9 cellular contexts compared by ENCODE assay signal in the genomic region with DNA sequence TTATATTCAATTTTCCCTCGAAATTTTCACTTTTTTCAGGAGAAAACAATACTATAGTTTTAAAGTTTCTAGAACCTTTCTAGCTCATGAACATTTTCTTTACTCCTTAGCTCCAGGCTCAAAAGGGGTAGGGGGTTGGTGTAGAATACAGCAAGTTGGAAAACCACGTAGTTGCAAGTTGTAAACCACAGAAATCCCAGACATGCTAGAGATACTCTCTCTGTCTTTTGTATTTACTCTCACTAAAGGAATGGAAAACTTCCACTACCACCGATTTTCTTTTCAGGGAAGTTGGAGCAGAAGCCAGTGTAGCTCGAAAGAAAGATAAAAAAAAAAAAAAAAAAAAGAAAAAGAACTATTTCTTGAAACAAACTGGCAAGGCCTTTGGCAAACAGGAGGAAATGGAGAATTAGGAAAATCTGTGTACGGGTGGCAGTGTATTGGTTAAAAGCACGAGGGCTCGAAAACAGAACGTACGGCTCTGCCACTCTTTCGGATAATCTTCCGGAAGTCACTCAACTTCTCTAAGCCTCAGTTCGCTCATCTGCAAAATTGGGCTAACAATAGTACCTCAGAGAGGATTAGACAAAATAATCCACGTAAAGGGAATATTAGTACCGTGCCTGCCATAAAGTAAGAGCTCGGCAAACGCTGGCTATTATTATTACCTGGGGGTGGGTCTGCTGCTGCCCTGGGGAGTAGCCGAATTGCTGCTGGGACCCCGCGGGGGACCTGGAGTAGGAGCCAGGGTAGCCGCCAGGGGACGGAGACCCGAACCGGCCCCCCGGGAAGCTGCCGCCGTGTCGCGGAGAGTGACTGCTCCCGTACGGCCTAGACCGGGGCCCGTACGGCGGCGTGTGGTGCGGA. TPM values are rescaled to one million over a fixed set of nuclear protein-coding genes. Genes with fewer than 3 reads are reported as not detected.
DNase-seq lines count a peak whose midpoint lies in the region; ATAC-seq, FAIRE-seq and TF ChIP-seq lines count a peak whose summit lies in the region.
"Had no signal": no experiment of that assay in that cellular context is flagged by ENCODE, and none has a peak within 500 bp of the region (broad histone marks: within the 10 kb centered on the region; RNA-seq: fewer than 3 reads in every experiment).

No MANE protein-coding gene starts in this region.

- H3K4me3 ChIP-seq in MM.1S (ENCODE audit: low read length) (peak overlapping the region; percentile 97), GM12878 (peak overlapping the region; percentile 90)

- H4K20me1 ChIP-seq in MM.1S (ENCODE audit: insufficient read depth, low read length) (no peaks in the 10 kb centered on the region), GM12878 (ENCODE audit: control insufficient read depth, insufficient read depth) (no peaks in the 10 kb centered on the region)

- SMC1A ChIA-PET in GM12878 (lab: Charles Lee; ENCODE audit: uncharacterized antibody, unreplicated experiment), result interaction anchor here (0.9 to 1.2 kb wide), 3 partner anchors 11 to 182 kb away, joined by 3 to 4 read pairs (median 4); no protein-coding TSS in a partner anchor

- no peaks in the 10 kb centered on the region for H3F3A ChIP-seq in MM.1S (ENCODE audit: insufficient read depth, low read length)

- H3K4me2 ChIP-seq in MM.1S (ENCODE audit: low read depth, low read length), result peak overlapping the region; percentile 97
- peak overlapping the region; percentile 89 for H3K4me2 ChIP-seq in GM12878 (ENCODE audit: control insufficient read depth, insufficient read depth)

- peaks cover 0 to 8% of the 10 kb centered on the region in 2 donors for H3K27me3 Mint-ChIP-seq in stimulated activated naive B cell treated with anti-CD40 and anti-IgM and Interleukin-4, amounts not matched to agents 10 μg/mL and 1 μg/mL and 100 μg/mL, for 72 hours

- no peaks in the 10 kb centered on the region for H3K9me2 ChIP-seq in MM.1S (replicated peaks; ENCODE audit: insufficient read depth, low read length)

- no peak for TF ChIP-seq EP300 in GM12878 (IDR thresholded peaks at IDR 0.05; ENCODE audit: borderline replicate concordance in 1 of 2, control insufficient read depth in 1 of 2, low read depth in 2 of 2, low read length in 2 of 2)

- H3K27ac Mint-ChIP-seq in stimulated activated naive B cell treated with anti-CD40 and anti-IgM and Interleukin-4, amounts not matched to agents 10 μg/mL and 1 μg/mL and 100 μg/mL, for 72 hours, result peak overlapping the region; percentile 98

- no peak for TF ChIP-seq POLR2A in GM12878 (IDR thresholded peaks at IDR 0.05; ENCODE audit: low read depth, low read length)

- intact Hi-C loops in GM12878 (cut with micrococcal nuclease; ENCODE audit: unreplicated experiment), result loop anchor here (2.0 kb wide), 1 partner anchor 185 kb away; no protein-coding TSS in a partner anchor

- WGBS in GM12878 (ENCODE audit: insufficient coverage, insufficient replicate concordance, low lambda C conversion rate, missing lambda C conversion rate), result 1% methylated on average over 32 of the region's 36 CpGs

- peak; percentile 65 for DNase-seq in DMS 273 (lab: John Stamatoyannopoulos, UW; ENCODE audit: unreplicated experiment)
- DNase-seq in DMS 273 treated with DMSO at 0.1 percent for 48 hours (lab: John Stamatoyannopoulos, UW), result no peak
- peak; percentile 35 for DNase-seq in MM.1S
- DNase-seq in GM12878 (ENCODE audit: low read depth, low spot score), result no peak
- DNase-seq in iPS-NIHi11 (ENCODE audit: low spot score), result peak; percentile 81
- DNase-seq in stimulated activated naive B cell treated with anti-CD40 and anti-IgM and Interleukin-4, amounts not matched to agents 10 μg/mL and 1 μg/mL and 100 μg/mL, for 72 hours, result no peak
- DNase-seq in NCI-H2029 (lab: John Stamatoyannopoulos, UW), result no peak

- RAD21 ChIA-PET in GM12878 (lab: Charles Lee; ENCODE audit: unreplicated experiment), result interaction anchor here (0.6 to 1.2 kb wide), 2 partner anchors 185 to 1820 kb away, joined by 3 to 4 read pairs; no protein-coding TSS in a partner anchor

- H3K27ac ChIP-seq in MM.1S (ENCODE audit: low read length) (peak overlapping the region; percentile 60), GM12878 (ENCODE audit: control insufficient read depth, insufficient read depth) (peak overlapping the region; percentile 92)

- TF ChIP-seq CTCF in MM.1S (IDR thresholded peaks at IDR 0.05; ENCODE audit: low read length) (no peak), GM12878 (IDR thresholded peaks at IDR 0.05 in 2 of 3, conservative IDR thresholded peaks at IDR 0.05 in 1 of 3; ENCODE audit: control insufficient read depth in 2 of 3, extremely low read depth in 1 of 3, insufficient read depth in 1 of 3, low read depth in 3 of 3, low read length in 3 of 3) (no peak)

- in situ Hi-C loops in GM12878 (cut with MboI), result no loop called here

- H3K9me3 ChIP-seq in MM.1S (replicated peaks; ENCODE audit: insufficient read depth, low read length) (no peaks in the 10 kb centered on the region), GM12878 (replicated peaks; ENCODE audit: control insufficient read depth, insufficient read depth, low read length) (no peaks in the 10 kb centered on the region; the same call in 2 of the 3 replicates)

- TSS peak; percentile 90 for BruUV-seq in GM12878 (replicated peaks; lab: Mats Ljungman, UMichigan)

- H3K79me2 ChIP-seq in MM.1S (ENCODE audit: low read length) (peaks cover 55% of the 10 kb centered on the region), GM12878 (ENCODE audit: control insufficient read depth, insufficient read depth, low read length) (peaks cover 37% of the 10 kb centered on the region)

- peaks cover 8 to 22% of the 10 kb centered on the region in 2 donors for H3K4me1 Mint-ChIP-seq in stimulated activated naive B cell treated with anti-CD40 and anti-IgM and Interleukin-4, amounts not matched to agents 10 μg/mL and 1 μg/mL and 100 μg/mL, for 72 hours

- POLR2A ChIA-PET in GM12878 (lab: Charles Lee), result interaction anchor here (1.3 kb wide), 1 partner anchor 11 kb away, joined by 3 read pairs; no protein-coding TSS in a partner anchor

- peaks cover 12% of the 10 kb centered on the region for H3K4me1 ChIP-seq in MM.1S (ENCODE audit: low read length)
- H3K4me1 ChIP-seq in GM12878 (ENCODE audit: control insufficient read depth, insufficient read depth, low read length), result peaks cover 7% of the 10 kb centered on the region

- peak overlapping the region; percentile 91 to 92 for H3K4me3 Mint-ChIP-seq in stimulated activated naive B cell treated with anti-CD40 and anti-IgM and Interleukin-4, amounts not matched to agents 10 μg/mL and 1 μg/mL and 100 μg/mL, for 72 hours

- FAIRE-seq in GM12878 (lab: Jason Lieb, UNC), result no peak
- FAIRE-seq: A204.1 had no signal

- peaks cover 3 to 7% of the 10 kb centered on the region in 2 donors for H3K36me3 Mint-ChIP-seq in stimulated activated naive B cell treated with anti-CD40 and anti-IgM and Interleukin-4, amounts not matched to agents 10 μg/mL and 1 μg/mL and 100 μg/mL, for 72 hours

- peaks cover 0 to 4% of the 10 kb centered on the region in 2 donors for H3K9me3 Mint-ChIP-seq in stimulated activated naive B cell treated with anti-CD40 and anti-IgM and Interleukin-4, amounts not matched to agents 10 μg/mL and 1 μg/mL and 100 μg/mL, for 72 hours

- H3K9ac ChIP-seq in MM.1S (ENCODE audit: low read length) (peak overlapping the region; percentile 95), GM12878 (ENCODE audit: control insufficient read depth, insufficient read depth, low read length) (peak overlapping the region; percentile 68)

- H2AFZ ChIP-seq in MM.1S (ENCODE audit: low read length), result peak overlapping the region; percentile 79
- H2AFZ ChIP-seq in GM12878 (ENCODE audit: control insufficient read depth, low read depth, low read length), result peak overlapping the region; percentile 100

- CTCF ChIA-PET in GM12878 (lab: Yijun Ruan, JAX), result interaction anchor here (0.6 to 2.5 kb wide), 3 partner anchors 17 to 238 kb away, joined by 3 to 6 read pairs (median 3); no protein-coding TSS in a partner anchor

- no peak for TF ChIP-seq RAD21 in GM12878 (IDR thresholded peaks at IDR 0.05; ENCODE audit: insufficient read depth, low read depth, low read length)

- ATAC-seq in GM21737 (IDR thresholded peaks at IDR 0.05; ENCODE audit: unreplicated experiment) (peak; percentile 50), GM12878 (peak; percentile 81)
- ATAC-seq in stimulated activated naive B cell treated with anti-CD40 and anti-IgM and Interleukin-4, amounts not matched to agents 10 μg/mL and 1 μg/mL and 100 μg/mL, for 72 hours (replicated peaks), result peak; percentile 70 to 72

- H3K27me3 ChIP-seq in MM.1S (replicated peaks; ENCODE audit: insufficient read depth, low read length), result no peaks in the 10 kb centered on the region
- H3K27me3 ChIP-seq in GM12878 (replicated peaks in 1 of 2; ENCODE audit: control insufficient read depth in 2 of 2, insufficient read depth in 2 of 2, low read length in 1 of 2), result no peaks in the 10 kb centered on the region; a peak in 1 of 4 replicates

- H3K36me3 ChIP-seq in MM.1S (replicated peaks; ENCODE audit: insufficient read depth, low read length) (no peaks in the 10 kb centered on the region), GM12878 (ENCODE audit: control insufficient read depth in 2 of 2, insufficient read depth in 2 of 2, low read length in 1 of 2) (no peaks in the 10 kb centered on the region)

RNA-seq across cellular contexts. Expression of a gene that starts 0.6 kb away (rescaled TPM):
- 6.3 and 6.7 TPM in 2 replicates for total RNA-seq in GM12878 (2013; cell fraction: nucleolus; rRNA removed)
- total RNA-seq in GM12878 (2014; rRNA removed), result 39.3 and 44.4 TPM in 2 replicates
- 16.8 and 18.6 TPM in 2 replicates for total RNA-seq in GM12878 (2014; rRNA removed; fragmentation: Illumina TruSeq; extraction: Trizol)
- 40.2 and 45.5 TPM in 2 replicates for total RNA-seq in GM12878 (2021)
- polyA plus RNA-seq in GM12878 (2011; ENCODE audit: low read depth), result 6.5 TPM
- 34.2 and 62.9 TPM in 2 replicates for polyA plus RNA-seq in GM12878 (2011; rRNA removed)
- 26.4 and 32.7 TPM in 2 replicates for polyA plus RNA-seq in GM12878 (2011; cell fraction: cytosol; rRNA removed)
- polyA plus RNA-seq in GM12878 (2011; cell fraction: nucleus; rRNA removed), result 21.0 and 22.9 TPM in 2 replicates
- 30.5 and 31.8 TPM in 2 replicates for polyA plus RNA-seq in GM12878 (2012)
- polyA plus RNA-seq in GM12878 (2014; fragmentation: Illumina TruSeq; extraction: Trizol), result 13.8 and 14.5 TPM in 2 replicates
- polyA plus RNA-seq in GM12878 (2014; fragmentation: Nextera tagmentation; extraction: Ambion mirVana), result 10 to 100 TPM in 1 of 2 experiments, 1 to 10 TPM in 1; 4.6 to 15.2 TPM
- polyA plus RNA-seq in GM12878 (2014; rRNA removed), result 61.3 and 64.8 TPM in 2 replicates
- polyA plus RNA-seq in GM12878 (2016; fragmentation: Nextera tagmentation; extraction: Ambion mirVana), result 10 to 100 TPM; 76.1 to 78.8 TPM
- polyA minus RNA-seq in GM12878 (2011; rRNA and poly(A)+ RNA removed), result 2.1 and 2.3 TPM in 2 replicates
- polyA minus RNA-seq in GM12878 (2011; cell fraction: cytosol; rRNA and poly(A)+ RNA removed), result 0.94 and 3.2 TPM in 2 replicates
- 4.8 and 8.7 TPM in 2 replicates for polyA minus RNA-seq in GM12878 (2011; cell fraction: nucleus; rRNA and poly(A)+ RNA removed)

RNA-seq across cellular contexts. Expression of a gene that starts 1.0 kb away (rescaled TPM):
- 4.8 and 7.7 TPM in 2 replicates for total RNA-seq in GM12878 (2013; cell fraction: nucleolus; rRNA removed)
- not detected in 2 replicates for total RNA-seq in GM12878 (2014; rRNA removed)
- 0.51 and 0.67 TPM in 2 replicates for total RNA-seq in GM12878 (2014; rRNA removed; fragmentation: Illumina TruSeq; extraction: Trizol)
- total RNA-seq in GM12878 (2021), result 0.51 and 1.0 TPM in 2 replicates
- not detected for polyA plus RNA-seq in GM12878 (2011; ENCODE audit: low read depth)
- polyA plus RNA-seq in GM12878 (2011; rRNA removed), result 0.06 and 0.08 TPM in 2 replicates
- 0.13 TPM in 1 of 2 replicates, not detected in the other for polyA plus RNA-seq in GM12878 (2011; cell fraction: cytosol; rRNA removed)
- polyA plus RNA-seq in GM12878 (2011; cell fraction: nucleus; rRNA removed), result 0.09 TPM in 1 of 2 replicates, not detected in the other
- polyA plus RNA-seq in GM12878 (2012), result 0.31 TPM in 1 of 2 replicates, not detected in the other
- 0.22 and 0.46 TPM in 2 replicates for polyA plus RNA-seq in GM12878 (2014; fragmentation: Illumina TruSeq; extraction: Trizol)
- polyA plus RNA-seq in GM12878 (2014; fragmentation: Nextera tagmentation; extraction: Ambion mirVana), result under 1 TPM; 0.35 to 0.79 TPM
- 0.08 and 0.15 TPM in 2 replicates for polyA plus RNA-seq in GM12878 (2014; rRNA removed)
- polyA plus RNA-seq in GM12878 (2016; fragmentation: Nextera tagmentation; extraction: Ambion mirVana), result 1 to 10 TPM in 1 of 2 experiments, under 1 TPM in 1; 0.74 to 1.2 TPM
- 0.37 TPM in 1 of 2 replicates, not detected in the other for polyA minus RNA-seq in GM12878 (2011; rRNA and poly(A)+ RNA removed)
- polyA minus RNA-seq in GM12878 (2011; cell fraction: cytosol; rRNA and poly(A)+ RNA removed), result not detected in 2 replicates
- 0.57 TPM in 1 of 2 replicates, not detected in the other for polyA minus RNA-seq in GM12878 (2011; cell fraction: nucleus; rRNA and poly(A)+ RNA removed)

Comparison
In these comparisons a context has a peak if more than half of its experiments do, and no peak if none do; other contexts are left out.
1. DNase-seq: peak in DMS 273 (single experiment), MM.1S (single experiment) and iPS-NIHi11 (single experiment); none in DMS 273 treated with DMSO at 0.1 percent for 48 hours (single experiment), GM12878 (single experiment), stimulated activated naive B cell treated with anti-CD40 and anti-IgM and Interleukin-4, amounts not matched to agents 10 μg/mL and 1 μg/mL and 100 μg/mL, for 72 hours (single experiment) and NCI-H2029 (single experiment).
2. Peak in every context shown above with its lines, with median percentiles within 50 percentile points of each other: ATAC-seq.